9 cellular contexts compared by ENCODE assay signal in the genomic region with DNA sequence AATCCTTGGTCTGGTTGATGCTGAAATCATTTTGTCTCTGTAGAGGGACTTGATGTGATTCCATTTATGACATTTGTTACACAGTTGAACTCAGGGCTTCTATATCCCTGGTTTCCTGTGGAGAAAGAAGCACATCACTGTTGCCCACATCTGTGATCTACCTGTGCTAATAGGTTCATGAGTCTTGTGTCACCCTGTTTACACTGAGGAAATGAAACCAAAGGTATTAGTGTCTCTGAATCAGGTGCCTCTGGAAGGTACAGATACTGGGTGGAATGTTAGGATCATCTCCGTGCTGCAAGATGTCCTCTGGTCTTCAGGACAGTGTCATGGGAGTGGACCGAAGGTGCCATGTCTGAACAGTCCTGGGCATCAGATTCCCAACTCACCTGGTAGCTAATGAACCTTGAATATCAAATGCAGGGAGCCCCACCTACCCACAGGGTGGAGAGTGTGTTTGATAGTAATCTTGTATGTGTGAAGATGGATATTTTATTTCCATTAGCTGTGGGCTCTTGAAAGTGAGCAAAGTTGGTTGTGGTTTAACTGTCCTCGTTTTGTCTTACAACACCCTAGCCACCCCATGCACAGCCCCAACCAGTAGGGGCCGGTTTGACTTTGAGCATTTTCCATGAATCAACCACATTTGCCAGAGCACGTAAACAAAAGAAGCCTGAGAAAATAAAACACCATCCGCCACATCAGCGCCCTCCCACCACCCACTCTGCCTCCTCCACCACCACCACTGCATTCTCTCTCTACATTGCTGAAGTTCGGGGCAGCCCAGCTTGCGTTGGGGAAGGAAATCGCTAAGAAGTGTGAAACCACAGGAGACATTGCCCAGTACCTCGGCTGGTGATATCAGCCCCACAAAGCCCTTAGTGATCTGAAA. TPM values are rescaled to one million over a fixed set of nuclear protein-coding genes. Genes with fewer than 3 reads are reported as not detected.
DNase-seq lines count a peak whose midpoint lies in the region; ATAC-seq and TF ChIP-seq lines count a peak whose summit lies in the region.
"Had no signal": no experiment of that assay in that cellular context is flagged by ENCODE, and none has a peak within 500 bp of the region (broad histone marks: within the 10 kb centered on the region; RNA-seq: fewer than 3 reads in every experiment).

No MANE protein-coding gene starts in this region.

- no peaks in the 10 kb centered on the region for H4K20me1 ChIP-seq in H9 (ENCODE audit: control insufficient read depth, insufficient read depth, insufficient read length)

- no peak overlapping the region for H2BK5ac ChIP-seq in H9 (ENCODE audit: insufficient read length, low read length)

- no peaks in the 10 kb centered on the region for H3K9me3 Mint-ChIP-seq in H9
- no peaks in the 10 kb centered on the region for H3K9me3 Mint-ChIP-seq in activated T-cell treated with anti-CD3 and anti-CD28 coated beads, Interleukin-2, amount 50 U/mL, for 72 hours
- H3K9me3 Mint-ChIP-seq in naive B cell = no peaks in the 10 kb centered on the region

- H3K27ac Mint-ChIP-seq in H9 (peak overlapping the region in 2 of 3 experiments; percentile 37 to 69; a peak in 3 of 7 replicates), naive B cell (peak overlapping the region in 2 of 6 donors; percentile 13 to 33)
- peak overlapping the region; percentile 16 for H3K27ac Mint-ChIP-seq in activated T-cell treated with anti-CD3 and anti-CD28 coated beads, Interleukin-2, amount 50 U/mL, for 72 hours

- no peaks in the 10 kb centered on the region for H3K27me3 Mint-ChIP-seq in H9 (ENCODE audit: low read depth)
- H3K27me3 Mint-ChIP-seq in activated T-cell treated with anti-CD3 and anti-CD28 coated beads, Interleukin-2, amount 50 U/mL, for 72 hours (ENCODE audit: low read depth) = no peaks in the 10 kb centered on the region
- no peaks in the 10 kb centered on the region for H3K27me3 Mint-ChIP-seq in naive B cell

- no peaks in the 10 kb centered on the region for H3K23me2 ChIP-seq in H9 (ENCODE audit: insufficient read length, low read depth, low read length, poor library complexity, severe bottlenecking)

- no peaks in the 10 kb centered on the region for H3K4me1 ChIP-seq in H9 (ENCODE audit: insufficient read depth, low read length)
- no peaks in the 10 kb centered on the region for H3K4me1 ChIP-seq in upper lobe of right lung

- H3K36me3 Mint-ChIP-seq in H9 (ENCODE audit: insufficient read depth in 1 of 3, low read depth in 3 of 3) (peaks cover 2 to 21% (median 16%) of the 10 kb centered on the region in 3 experiments; a peak in 5 of 7 replicates), naive B cell (peaks cover 18% of the 10 kb centered on the region in 2 donors)
- H3K36me3 Mint-ChIP-seq in activated T-cell treated with anti-CD3 and anti-CD28 coated beads, Interleukin-2, amount 50 U/mL, for 72 hours (ENCODE audit: insufficient read depth in 2 of 2) = peaks cover 2 to 12% of the 10 kb centered on the region in 2 donors

- H3K18ac ChIP-seq in H9 (ENCODE audit: insufficient read length, low read depth, low read length) = no peak overlapping the region

- intact Hi-C loops in upper lobe of right lung (cut with DNase I) = no loop called here

- no peak overlapping the region for H3K14ac ChIP-seq in H9 (ENCODE audit: insufficient read depth, low read length)

- TF ChIP-seq CTCF in H9 (conservative IDR thresholded peaks at IDR 0.05) = no peak
- no peak for TF ChIP-seq CTCF in upper lobe of right lung (IDR thresholded peaks at IDR 0.05)

- no peaks in the 10 kb centered on the region for H3K79me2 ChIP-seq in H9 (ENCODE audit: insufficient read depth, low read length)

- H2BK120ac ChIP-seq in H9 (ENCODE audit: low read depth, low read length, poor library complexity, severe bottlenecking) = no peak overlapping the region

- no peak overlapping the region for H3K9ac ChIP-seq in H9 (ENCODE audit: extremely low read depth, insufficient read length, low read length)

- H3K9me3 ChIP-seq in H9 (ENCODE audit: control insufficient read depth, low read depth, low read length) = no peaks in the 10 kb centered on the region
- no peaks in the 10 kb centered on the region for H3K9me3 ChIP-seq in upper lobe of right lung

- no peaks in the 10 kb centered on the region for H3K79me1 ChIP-seq in H9 (ENCODE audit: insufficient read depth, low read depth, low read length, poor library complexity, severe bottlenecking)

- no peak overlapping the region for H4K8ac ChIP-seq in H9 (replicated peaks; ENCODE audit: insufficient read length, low read depth, low read length)

- no peak overlapping the region for H4K5ac ChIP-seq in H9 (ENCODE audit: insufficient read length, low read depth, low read length)

- no peak overlapping the region for H3K4me3 ChIP-seq in upper lobe of right lung

- H4K91ac ChIP-seq in H9 (ENCODE audit: insufficient read length, low read depth, low read length) = no peak overlapping the region

- no peak overlapping the region for H3K4me3 Mint-ChIP-seq in H9
- H3K4me3 Mint-ChIP-seq in activated T-cell treated with anti-CD3 and anti-CD28 coated beads, Interleukin-2, amount 50 U/mL, for 72 hours = peak overlapping the region; percentile 46 to 65
- H3K4me3 Mint-ChIP-seq in naive B cell = peak overlapping the region in 4 of 8 donors; percentile 20 to 68 (median 34)

- H3T11ph ChIP-seq in H9 (ENCODE audit: low read length) = no peak overlapping the region

- no peak overlapping the region for H2BK20ac ChIP-seq in H9 (ENCODE audit: low read depth, low read length, poor library complexity, severe bottlenecking)

- H3K4me1 Mint-ChIP-seq in H9 = 0 out of 4 replicates have a peak, but pooled peaks cover 0 to 3% of the 10 kb centered on the region in 2 experiments
- peaks cover 33% of the 10 kb centered on the region for H3K4me1 Mint-ChIP-seq in activated T-cell treated with anti-CD3 and anti-CD28 coated beads, Interleukin-2, amount 50 U/mL, for 72 hours (ENCODE audit: low read depth)
- peaks cover 13 to 19% (median 18%) of the 10 kb centered on the region in 3 donors for H3K4me1 Mint-ChIP-seq in naive B cell

- H3K27me3 ChIP-seq in H9 (ENCODE audit: insufficient read depth, low read length) = no peaks in the 10 kb centered on the region
- no peaks in the 10 kb centered on the region for H3K27me3 ChIP-seq in upper lobe of right lung

- H3K36me3 ChIP-seq in upper lobe of right lung = peaks cover 29% of the 10 kb centered on the region

- DNase-seq in GF-D8 (lab: John Stamatoyannopoulos, UW) (peak; percentile 100), H9 (no peak), NOMO-1 treated with dmso at 0.1 percent for 144 hours (lab: John Stamatoyannopoulos, UW; ENCODE audit: unreplicated experiment) (peak; percentile 85), naive B cell (peak; percentile 5), upper lobe of right lung (peak; percentile 65), NCI-H748 treated with DMSO at 0.1 percent for 48 hours (lab: John Stamatoyannopoulos, UW) (no peak), pons (ENCODE audit: low spot score) (no peak)
- DNase-seq in activated T-cell treated with anti-CD3 and anti-CD28 coated beads, Interleukin-2, amount 50 U/mL, for 72 hours = peak; percentile 70 to 80

- no peak overlapping the region for H3K23ac ChIP-seq in H9 (ENCODE audit: insufficient read length, low read depth, low read length)

- H2BK15ac ChIP-seq in H9 (ENCODE audit: low read depth, low read length) = no peak overlapping the region

- WGBS in H9 (ENCODE audit: extremely low coverage, insufficient read length, low lambda C conversion rate) = no CpG with 5 or more reads among the region's 11 CpGs

- no peak overlapping the region for H2BK12ac ChIP-seq in H9 (ENCODE audit: insufficient read length, low read depth, low read length)

- H3K4ac ChIP-seq in H9 (ENCODE audit: low read depth, low read length) = no peak overlapping the region

- no peak overlapping the region for H3K4me2 ChIP-seq in H9 (ENCODE audit: insufficient read depth, insufficient read length, low read length)

- H3K27ac ChIP-seq in H9 (ENCODE audit: insufficient read length, low read depth, low read length) (no peak overlapping the region), upper lobe of right lung (no peak overlapping the region)
- H3K27ac ChIP-seq: epithelial cell of prostate had no signal

- no peak overlapping the region for H3K56ac ChIP-seq in H9 (ENCODE audit: insufficient read length, low read depth, low read length)

- no peak overlapping the region for H2AFZ ChIP-seq in H9 (ENCODE audit: low read length)

- no peak overlapping the region for H2AK5ac ChIP-seq in H9 (ENCODE audit: insufficient read length, low read length)

- ATAC-seq in activated T-cell treated with anti-CD3 and anti-CD28 coated beads, Interleukin-2, amount 50 U/mL, for 72 hours (replicated peaks in 1 of 2) = peak; percentile 90 to 92
- peak; percentile 62 to 83 for ATAC-seq in naive B cell (ENCODE audit: low read depth in 2 of 2)
- ATAC-seq in upper lobe of right lung = peak; percentile 88

RNA-seq across cellular contexts. Expression of a gene that starts 54.7 kb away (rescaled TPM):
- 33.5 and 36.5 TPM in 2 replicates for total RNA-seq in H9 (2021)
- total RNA-seq in activated T-cell treated with anti-CD3 and anti-CD28 coated beads, Interleukin-2, amount 50 U/mL, for 72 hours = 10 to 100 TPM; 25.8 to 26.7 TPM
- 10 to 100 TPM; 48.1 to 80.2 (median 55.0) TPM for polyA plus RNA-seq in naive B cell (ENCODE audit: low read depth in 6 of 6)
- total RNA-seq in upper lobe of right lung = 53.8 TPM

Comparison
In these comparisons a context has a peak if more than half of its experiments do, and no peak if none do; other contexts are left out.
1. DNase-seq: peak in GF-D8 (single experiment), NOMO-1 treated with dmso at 0.1 percent for 144 hours (single experiment), activated T-cell treated with anti-CD3 and anti-CD28 coated beads, Interleukin-2, amount 50 U/mL, for 72 hours (2 of 2), naive B cell (single experiment) and upper lobe of right lung (single experiment); none in H9 (single experiment), NCI-H748 treated with DMSO at 0.1 percent for 48 hours (single experiment) and pons (single experiment).
2. H3K4me3 Mint-ChIP-seq: peak in activated T-cell treated with anti-CD3 and anti-CD28 coated beads, Interleukin-2, amount 50 U/mL, for 72 hours (2 of 2); none in H9 (0 of 2).
3. Peak in every context shown above with its lines, with median percentiles within 50 percentile points of each other: ATAC-seq.